Comparison of ENCODE assay signal across 8 cellular contexts in genomic region chr19:17075035-17075859, GRCh38. TPM values are rescaled to one million over a fixed set of nuclear protein-coding genes. Genes with fewer than 3 reads are reported as not detected.
DNase-seq lines count a peak whose midpoint lies in the region; ATAC-seq and TF ChIP-seq lines count a peak whose summit lies in the region.

Gene HAUS8 (minus strand): TSS chr19:17075452. CDS start chr19:17075422, 30 bp downstream.
Gene MYO9B (plus strand): TSS chr19:17075777. CDS start chr19:17101718, 25,941 bp downstream.

- H3K9me3 Mint-ChIP-seq in GM23338 = no peaks in the 10 kb centered on the region

- H3K4me3 ChIP-seq in DOHH2 (ENCODE audit: low read length) = peak within 1 kb of the TSS; percentile 97
- peak within 1 kb of the TSS; percentile 91 for H3K4me3 ChIP-seq in GM23338
- peak within 1 kb of the TSS; percentile 67 to 96 (median 75) for H3K4me3 ChIP-seq in esophagus squamous epithelium

- peaks cover 33% of the 10 kb centered on the region for H3K36me3 Mint-ChIP-seq in GM23338 (ENCODE audit: low read depth)

- H2AFZ ChIP-seq in GM23338 = peak within 1 kb of the TSS; percentile 60

- WGBS in esophagus squamous epithelium, 2 donors = 0 to 1% methylated on average over 24 to 36 of the region's 101 CpGs

- H3F3A ChIP-seq in DOHH2 (ENCODE audit: control insufficient read depth, insufficient read depth) = no peaks in the 10 kb centered on the region
- H3F3A ChIP-seq in GM23338 (replicated peaks; ENCODE audit: low read depth) = peaks cover 3% of the 10 kb centered on the region; the same call in 1 of the 2 replicates

- ATAC-seq in GM23338 = peak; percentile 85

- peak within 1 kb of the TSS; percentile 94 for H3K4me3 Mint-ChIP-seq in GM23338

- H3K27ac Mint-ChIP-seq in GM23338 = peak within 1 kb of the TSS; percentile 99

- DNase-seq in GM23338 (ENCODE audit: low spot score) = peak; percentile 99
- DNase-seq in LHCN-M2 (ENCODE audit: low read depth) = peak; percentile 99
- peak; percentile 99 for DNase-seq in RPMI7951 (ENCODE audit: low read depth)
- peak; percentile 99 for DNase-seq in activated T-helper 1 cell treated with Interleukin-2 at 50 U/mL for 16 hours (ENCODE audit: low read depth)
- peak; percentile 98 for DNase-seq in esophagus squamous epithelium (lab: John Stamatoyannopoulos, UW)
- DNase-seq in myocyte (ENCODE audit: low read depth) = peak; percentile 99
- peak; percentile 99 to 100 for DNase-seq in stimulated activated CD8-positive, alpha-beta memory T cell treated with anti-CD3 and anti-CD28 coated beads, Interleukin-7, amount 100 ng/mL, for 4 hours (ENCODE audit: low read depth in 2 of 2)

- H3K36me3 ChIP-seq in DOHH2 (ENCODE audit: control insufficient read depth, low read length) = peaks cover 71% of the 10 kb centered on the region
- H3K36me3 ChIP-seq in GM23338 (ENCODE audit: insufficient read depth) = 0 out of 2 replicates have a peak, but pooled peaks cover 4% of the 10 kb centered on the region
- peaks cover 0 to 18% (median 0%) of the 10 kb centered on the region in 3 donors for H3K36me3 ChIP-seq in esophagus squamous epithelium

- H3K4me1 Mint-ChIP-seq in GM23338 = peaks cover 53% of the 10 kb centered on the region

- peaks cover 96% of the 10 kb centered on the region for H3K79me2 ChIP-seq in DOHH2 (ENCODE audit: control insufficient read depth, low read length)
- H3K79me2 ChIP-seq in GM23338 (replicated peaks; ENCODE audit: insufficient read depth) = peaks cover 68% of the 10 kb centered on the region

- no peaks in the 10 kb centered on the region for H3K9me2 ChIP-seq in DOHH2 (replicated peaks; ENCODE audit: control insufficient read depth, low read length)
- no peaks in the 10 kb centered on the region for H3K9me2 ChIP-seq in GM23338 (ENCODE audit: insufficient read depth)

- H3K27ac ChIP-seq in DOHH2 (ENCODE audit: low read depth, low read length) = peak within 1 kb of the TSS; percentile 86
- H3K27ac ChIP-seq in GM23338 (ENCODE audit: low read depth) = peak within 1 kb of the TSS; percentile 87
- H3K27ac ChIP-seq in esophagus squamous epithelium = peak within 1 kb of the TSS; percentile 92 to 97 (median 93)

- no peaks in the 10 kb centered on the region for H3K27me3 ChIP-seq in DOHH2 (ENCODE audit: control insufficient read depth, low read length)
- no peaks in the 10 kb centered on the region for H3K27me3 ChIP-seq in GM23338 (ENCODE audit: insufficient read depth)
- no peaks in the 10 kb centered on the region for H3K27me3 ChIP-seq in esophagus squamous epithelium

- peak within 1 kb of the TSS; percentile 99 for H3K4me2 ChIP-seq in DOHH2 (ENCODE audit: low read length)
- peak within 1 kb of the TSS; percentile 99 for H3K4me2 ChIP-seq in GM23338

- intact Hi-C loops in esophagus squamous epithelium (cut with DNase I) = no loop called here

- H4K20me1 ChIP-seq in DOHH2 (ENCODE audit: control insufficient read depth, insufficient read depth, low read depth, low read length) (peaks cover 24% of the 10 kb centered on the region), GM23338 (replicated peaks; ENCODE audit: insufficient read depth) (peaks cover 49% of the 10 kb centered on the region)

- TF ChIP-seq POLR2A in esophagus squamous epithelium (IDR thresholded peaks at IDR 0.05) = peak in 3 of 4 donors; percentile 35 to 71 (median 71)

- H3K4me1 ChIP-seq in DOHH2 (ENCODE audit: control insufficient read depth, low read length) = peaks cover 76% of the 10 kb centered on the region
- peaks cover 15% of the 10 kb centered on the region; the same call in 1 of the 2 replicates for H3K4me1 ChIP-seq in GM23338 (ENCODE audit: insufficient read depth)
- H3K4me1 ChIP-seq in esophagus squamous epithelium = peaks cover 25 to 59% (median 45%) of the 10 kb centered on the region in 3 donors

- TF ChIP-seq CTCF in DOHH2 (IDR thresholded peaks at IDR 0.05; ENCODE audit: low read depth, low read length, poor library complexity, severe bottlenecking) (no peak), GM23338 (conservative IDR thresholded peaks at IDR 0.05; ENCODE audit: low read depth in 2 of 2) (no peak), esophagus squamous epithelium (IDR thresholded peaks at IDR 0.05) (peak in 3 of 6 experiments; percentile 4 to 28 (median 9))

- H3K27me3 Mint-ChIP-seq in GM23338 (ENCODE audit: insufficient read depth, low read depth, poor library complexity) = peaks cover 16% of the 10 kb centered on the region

- H3K9me3 ChIP-seq in DOHH2 (ENCODE audit: control insufficient read depth, insufficient read depth, low read length) = no peaks in the 10 kb centered on the region
- H3K9me3 ChIP-seq in esophagus squamous epithelium = no peaks in the 10 kb centered on the region

TF ChIP-seq in GM23338, 12 proteins besides CTCF, POLR2A, EP300 and RAD21 (continues in another document):
- TF ChIP-seq CREB1 (CRISPR knock-in tag; IDR thresholded peaks at IDR 0.05; ENCODE audit: low read depth) (peak; percentile 82), EZH2phosphoT487 (IDR thresholded peaks at IDR 0.05; ENCODE audit: unreplicated experiment) (no peak), STAT1 (IDR thresholded peaks at IDR 0.05; ENCODE audit: unreplicated experiment) (no peak), ZNF462 (CRISPR knock-in tag; IDR thresholded peaks at IDR 0.05) (no peak), ZNF331 (CRISPR knock-in tag; IDR thresholded peaks at IDR 0.05; ENCODE audit: low read depth) (no peak), JUNB (IDR thresholded peaks at IDR 0.05; ENCODE audit: unreplicated experiment) (no peak)

RNA-seq across cellular contexts. Expression of gene HAUS8, which starts in this region (rescaled TPM):
- total RNA-seq in GM23338 (2014; rRNA removed; shearing (Covaris generic)) = 10.6 and 11.1 TPM in 2 replicates
- 33.3 and 35.5 TPM in 2 replicates for polyA plus RNA-seq in GM23338 (2016; fragmentation: Nextera tagmentation; extraction: Ambion mirVana)
- total RNA-seq in LHCN-M2 (2014; rRNA removed) (16.3 and 19.8 TPM in 2 replicates), esophagus squamous epithelium (1 to 10 TPM; 3.0 to 5.8 (median 3.2) TPM), myocyte (3.3 and 5.4 TPM in 2 replicates)
- polyA plus RNA-seq in LHCN-M2 (2012) = 14.4 TPM
- 13.8 and 15.9 TPM in 2 replicates for total RNA-seq in RPMI7951 (2014; rRNA removed; shearing (Covaris generic))
- polyA plus RNA-seq in myocyte (2012) = 5.0 TPM

RNA-seq across cellular contexts. Expression of gene MYO9B, which starts in this region (rescaled TPM):
- total RNA-seq in GM23338 (2014; rRNA removed; shearing (Covaris generic)) = 61.3 and 65.6 TPM in 2 replicates
- polyA plus RNA-seq in GM23338 (2016; fragmentation: Nextera tagmentation; extraction: Ambion mirVana) = 28.7 and 29.0 TPM in 2 replicates
- total RNA-seq in LHCN-M2 (2014; rRNA removed) (50.7 and 52.1 TPM in 2 replicates), esophagus squamous epithelium (10 to 100 TPM; 25.5 to 60.5 (median 39.5) TPM), myocyte (35.8 and 43.4 TPM in 2 replicates)
- polyA plus RNA-seq in LHCN-M2 (2012) = 48.8 TPM
- total RNA-seq in RPMI7951 (2014; rRNA removed; shearing (Covaris generic)) = 31.6 and 36.9 TPM in 2 replicates
- polyA plus RNA-seq in myocyte (2012) = 51.2 TPM

Comparison
In these comparisons a context has a peak if more than half of its experiments do, and no peak if none do; other contexts are left out.
1. Peak in every context shown above with its lines: DNase-seq, ATAC-seq, H3K4me3 ChIP-seq and H3K27ac ChIP-seq.